ENCODE assay signal across 20 cellular contexts in genomic region chr17:50292465-50292864, GRCh38. TPM values are rescaled to one million over a fixed set of nuclear protein-coding genes. Genes with fewer than 3 reads are reported as not detected.
A peak's percentile ranks its signal among the peaks of the same experiment; 100 is the strongest.
DNase-seq lines count a peak whose midpoint lies in the region; TF ChIP-seq lines count a peak whose summit lies in the region.
"Had no signal": no experiment of that assay in that cellular context is flagged by ENCODE, and none has a peak within 500 bp of the region (broad histone marks: within the 10 kb centered on the region; RNA-seq: fewer than 3 reads in every experiment).

No MANE protein-coding gene starts in this region.

- TF ChIP-seq CTCF in AG10803 (conservative IDR thresholded peaks at IDR 0.05; ENCODE audit: low read length) (no peak), HFFc6 (IDR thresholded peaks at IDR 0.05) (no peak), astrocyte of the spinal cord (IDR thresholded peaks at IDR 0.05; ENCODE audit: low read depth, low read length) (no peak), progenitor cell of endocrine pancreas (IDR thresholded peaks at IDR 0.05; ENCODE audit: unreplicated experiment) (no peak)

- no peaks in the 10 kb centered on the region for H3K9me3 ChIP-seq in mesenchymal stem cell (ENCODE audit: control insufficient read depth, low read length)
- H3K9me3 ChIP-seq: HAP-1, Peyer's patch had no signal

- H4K91ac ChIP-seq in mesenchymal stem cell (ENCODE audit: low read length): no peak overlapping the region

- no peak overlapping the region for H3K9ac ChIP-seq in mesenchymal stem cell (ENCODE audit: low read length)
- H3K9ac ChIP-seq: KMS-11 had no signal

- H3K18ac ChIP-seq in mesenchymal stem cell (ENCODE audit: low read depth in 1 of 2, low read length in 2 of 2): no peak overlapping the region

- H3K9me3 Mint-ChIP-seq in HFFc6 (no peaks in the 10 kb centered on the region), progenitor cell of endocrine pancreas (ENCODE audit: low read depth) (no peaks in the 10 kb centered on the region)
- no peaks in the 10 kb centered on the region for H3K9me3 Mint-ChIP-seq in activated naive CD8-positive, alpha-beta T cell treated with anti-CD3 and anti-CD28 coated beads for 36 hours
- H3K9me3 Mint-ChIP-seq: CD8-positive, alpha-beta memory T cell had no signal

- in situ Hi-C loops in astrocyte of the spinal cord (cut with HindIII; ENCODE audit: low sequenced_read_pairs): no loop called here

- H3K36me3 Mint-ChIP-seq in HFFc6 (ENCODE audit: low read depth) (no peaks in the 10 kb centered on the region), progenitor cell of endocrine pancreas (ENCODE audit: insufficient read depth) (no peaks in the 10 kb centered on the region)
- no peaks in the 10 kb centered on the region for H3K36me3 Mint-ChIP-seq in activated naive CD8-positive, alpha-beta T cell treated with anti-CD3 and anti-CD28 coated beads for 36 hours
- H3K36me3 Mint-ChIP-seq: CD8-positive, alpha-beta memory T cell had no signal

- 54% methylated on average over 3 of the region's 3 CpGs for WGBS in mesenchymal stem cell

- H2AK5ac ChIP-seq in mesenchymal stem cell (ENCODE audit: low read length, severe bottlenecking): no peak overlapping the region

- no peak overlapping the region for H3K23ac ChIP-seq in mesenchymal stem cell (ENCODE audit: low read length in 2 of 2)

- H2BK12ac ChIP-seq in mesenchymal stem cell (ENCODE audit: low read length in 2 of 2): no peak overlapping the region

- no peaks in the 10 kb centered on the region; the same call in 1 of the 2 replicates for H3K27me3 Mint-ChIP-seq in HFFc6 (ENCODE audit: insufficient read depth)
- peaks cover 29% of the 10 kb centered on the region for H3K27me3 Mint-ChIP-seq in activated naive CD8-positive, alpha-beta T cell treated with anti-CD3 and anti-CD28 coated beads for 36 hours
- peaks cover 20% of the 10 kb centered on the region for H3K27me3 Mint-ChIP-seq in progenitor cell of endocrine pancreas

- no peaks in the 10 kb centered on the region for H3K27me3 ChIP-seq in mesenchymal stem cell (ENCODE audit: control insufficient read depth in 1 of 2, insufficient read depth in 1 of 2, low read length in 2 of 2)
- H3K27me3 ChIP-seq: Peyer's patch had no signal

- DNase-seq in AG10803 (ENCODE audit: low read depth) (peak; percentile 46), HFFc6 (no peak), astrocyte of the spinal cord (ENCODE audit: low read depth, low spot score) (peak; percentile 41), mesenchymal stem cell (peak; percentile 70), NCI-H2227 treated with DMSO at 0.1 percent for 48 hours (lab: John Stamatoyannopoulos, UW) (no peak), progenitor cell of endocrine pancreas (ENCODE audit: low spot score, unreplicated experiment) (no peak)
- no peak for DNase-seq in activated naive CD8-positive, alpha-beta T cell treated with anti-CD3 and anti-CD28 coated beads for 36 hours
- DNase-seq: Calu3; CD8-positive, alpha-beta memory T cell; DMS153; MV-4-11; NCI-H1105 treated with DMSO at 0.1 percent for 48 hours; NCI-H2029 treated with DMSO at 0.1 percent for 48 hours; NCI-H345; NCI-H524; NCI-H82; Peyer's patch had no signal

- H2AFZ ChIP-seq in mesenchymal stem cell (ENCODE audit: low read depth, low read length): no peak overlapping the region

- peaks cover 2% of the 10 kb centered on the region for H3K79me1 ChIP-seq in mesenchymal stem cell (replicated peaks; ENCODE audit: low read length, poor library complexity, severe bottlenecking)

- H3K4me3 Mint-ChIP-seq in HFFc6: no peak overlapping the region
- no peak overlapping the region for H3K4me3 Mint-ChIP-seq in activated naive CD8-positive, alpha-beta T cell treated with anti-CD3 and anti-CD28 coated beads for 36 hours
- no peak overlapping the region for H3K4me3 Mint-ChIP-seq in progenitor cell of endocrine pancreas (ENCODE audit: low read depth)
- H3K4me3 Mint-ChIP-seq: CD8-positive, alpha-beta memory T cell had no signal

- H2BK5ac ChIP-seq in mesenchymal stem cell (ENCODE audit: low read depth, low read length, poor library complexity, severe bottlenecking): no peak overlapping the region

- H3K4me3 ChIP-seq in AG10803 (ENCODE audit: low read length): no peak overlapping the region
- no peak overlapping the region for H3K4me3 ChIP-seq in astrocyte of the spinal cord (ENCODE audit: low read depth, low read length)
- no peak overlapping the region for H3K4me3 ChIP-seq in mesenchymal stem cell (ENCODE audit: insufficient read depth in 1 of 2, low read depth in 1 of 2, low read length in 2 of 2)
- H3K4me3 ChIP-seq: HAP-1, Peyer's patch had no signal

- H3K27ac Mint-ChIP-seq in HFFc6: peak overlapping the region; percentile 36
- no peak overlapping the region for H3K27ac Mint-ChIP-seq in activated naive CD8-positive, alpha-beta T cell treated with anti-CD3 and anti-CD28 coated beads for 36 hours
- H3K27ac Mint-ChIP-seq in progenitor cell of endocrine pancreas: no peak overlapping the region
- H3K27ac Mint-ChIP-seq: CD8-positive, alpha-beta memory T cell had no signal

- peaks cover 15% of the 10 kb centered on the region for H3K4me1 ChIP-seq in mesenchymal stem cell (ENCODE audit: control insufficient read depth, insufficient read depth, low read depth, low read length)
- H3K4me1 ChIP-seq: HAP-1 had no signal

- H2BK15ac ChIP-seq in mesenchymal stem cell (ENCODE audit: low read depth, poor library complexity, severe bottlenecking): no peak overlapping the region

- H3K36me3 ChIP-seq in mesenchymal stem cell (ENCODE audit: control insufficient read depth in 1 of 2, insufficient read depth in 2 of 2, low read depth in 1 of 2, low read length in 2 of 2): no peaks in the 10 kb centered on the region
- H3K36me3 ChIP-seq: HAP-1, Peyer's patch had no signal

- H3K4me1 Mint-ChIP-seq in HFFc6 (ENCODE audit: low read depth) (peaks cover 52% of the 10 kb centered on the region), progenitor cell of endocrine pancreas (ENCODE audit: low read depth) (peaks cover 12% of the 10 kb centered on the region)
- peaks cover 7% of the 10 kb centered on the region for H3K4me1 Mint-ChIP-seq in activated naive CD8-positive, alpha-beta T cell treated with anti-CD3 and anti-CD28 coated beads for 36 hours
- H3K4me1 Mint-ChIP-seq: CD8-positive, alpha-beta memory T cell had no signal

- H3K4ac ChIP-seq in mesenchymal stem cell (ENCODE audit: low read depth in 1 of 2, low read length in 2 of 2): no peak overlapping the region

- H4K8ac ChIP-seq in mesenchymal stem cell (ENCODE audit: low read length): no peak overlapping the region

- H2BK120ac ChIP-seq in mesenchymal stem cell (ENCODE audit: low read depth, low read length): no peak overlapping the region

- no peak overlapping the region for H3K27ac ChIP-seq in mesenchymal stem cell (ENCODE audit: low read length, poor library complexity, severe bottlenecking)
- H3K27ac ChIP-seq: C4-2B, KMS-11, Peyer's patch had no signal

- H3K4me2 ChIP-seq in mesenchymal stem cell (ENCODE audit: low read length, poor library complexity, severe bottlenecking): no peak overlapping the region
- H3K4me2 ChIP-seq: KMS-11 had no signal

- H3K14ac ChIP-seq in mesenchymal stem cell (ENCODE audit: low read length in 2 of 2): no peak overlapping the region

RNA-seq across cellular contexts. Expression of gene TMEM92, which starts 18.2 kb away (rescaled TPM):
- total RNA-seq in HFFc6 (2021; fragmentation: NEBNext Ultra II Directional; extraction: Animal tissue kit (Norgen Biotek cat#: 25700)): under 1 TPM in 3 of 6 experiments, not detected in 3; 0.17 to 0.24 (median 0.18) TPM
- polyA plus RNA-seq in mesenchymal stem cell (2013, experiment 1 of 2): 0.86 TPM
- 0.62 TPM for polyA plus RNA-seq in mesenchymal stem cell (2013, experiment 2 of 2)
- not detected for total RNA-seq in activated naive CD8-positive, alpha-beta T cell treated with anti-CD3 and anti-CD28 coated beads for 36 hours
- total RNA-seq in progenitor cell of endocrine pancreas: 7.4 and 7.6 TPM in 2 replicates
- total RNA-seq: CD8-positive, alpha-beta memory T cell had no signal
- polyA plus RNA-seq: CD8-positive, alpha-beta memory T cell had no signal

RNA-seq across cellular contexts. Expression of gene XYLT2, which starts 53.5 kb away (rescaled TPM):
- 10 to 100 TPM; 38.9 to 47.1 (median 43.2) TPM for total RNA-seq in HFFc6 (2021; fragmentation: NEBNext Ultra II Directional; extraction: Animal tissue kit (Norgen Biotek cat#: 25700))
- polyA plus RNA-seq in mesenchymal stem cell (2013, experiment 1 of 2): 27.9 TPM
- polyA plus RNA-seq in mesenchymal stem cell (2013, experiment 2 of 2): 27.6 TPM
- total RNA-seq in activated naive CD8-positive, alpha-beta T cell treated with anti-CD3 and anti-CD28 coated beads for 36 hours: 10 to 100 TPM; 17.7 to 19.6 TPM
- 26.0 and 28.6 TPM in 2 replicates for total RNA-seq in progenitor cell of endocrine pancreas

Comparison
In these comparisons a context has a peak if more than half of its experiments do, and no peak if none do; other contexts are left out.
1. DNase-seq: peak in AG10803 (single experiment), astrocyte of the spinal cord (single experiment) and mesenchymal stem cell (single experiment); none in HFFc6 (single experiment), activated naive CD8-positive, alpha-beta T cell treated with anti-CD3 and anti-CD28 coated beads for 36 hours (single experiment), NCI-H2227 treated with DMSO at 0.1 percent for 48 hours (single experiment) and progenitor cell of endocrine pancreas (single experiment).